In the genomic region with DNA sequence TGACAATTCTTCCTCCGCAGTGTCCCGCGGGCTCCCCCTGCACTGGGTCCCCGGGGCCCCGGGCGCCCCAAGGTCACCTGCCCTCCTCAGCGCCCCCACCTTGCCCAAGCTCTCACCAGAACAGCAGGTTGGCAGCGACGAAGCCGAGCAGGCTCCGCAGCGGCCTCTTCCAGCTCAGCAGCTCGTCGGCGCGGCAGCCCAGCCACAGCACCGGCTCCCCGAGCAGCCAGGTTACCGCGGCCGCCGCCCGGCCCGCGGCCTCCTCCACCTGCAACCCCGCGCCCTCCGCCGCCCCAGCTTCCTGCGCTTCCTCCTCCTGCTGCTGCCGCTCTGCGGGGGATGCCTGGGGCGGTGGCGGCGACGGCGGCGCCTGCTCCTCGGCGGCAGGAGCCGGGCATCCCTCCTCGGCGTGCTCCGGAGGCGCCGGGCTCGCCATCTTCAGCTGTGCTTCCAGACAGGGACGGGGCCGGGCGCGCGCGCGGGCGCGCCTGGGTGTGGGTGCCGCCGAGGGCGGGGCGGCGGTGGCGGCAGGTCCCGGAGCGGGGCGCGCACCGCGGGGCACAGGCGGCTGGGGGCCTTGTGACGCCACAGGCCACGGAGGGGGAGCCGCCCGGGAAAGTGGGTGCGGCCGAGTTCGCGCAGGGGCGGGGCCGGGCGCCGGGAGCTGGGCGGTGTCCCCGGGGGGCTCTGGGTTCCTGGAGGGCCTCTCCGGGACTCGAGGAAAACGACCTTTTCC, we compare ENCODE assay signal across 8 cellular contexts. TPM values are rescaled to one million over a fixed set of nuclear protein-coding genes. Genes with fewer than 3 reads are reported as not detected.
DNase-seq lines count a peak whose midpoint lies in the region; ATAC-seq and TF ChIP-seq lines count a peak whose summit lies in the region.

A gene with protein sequence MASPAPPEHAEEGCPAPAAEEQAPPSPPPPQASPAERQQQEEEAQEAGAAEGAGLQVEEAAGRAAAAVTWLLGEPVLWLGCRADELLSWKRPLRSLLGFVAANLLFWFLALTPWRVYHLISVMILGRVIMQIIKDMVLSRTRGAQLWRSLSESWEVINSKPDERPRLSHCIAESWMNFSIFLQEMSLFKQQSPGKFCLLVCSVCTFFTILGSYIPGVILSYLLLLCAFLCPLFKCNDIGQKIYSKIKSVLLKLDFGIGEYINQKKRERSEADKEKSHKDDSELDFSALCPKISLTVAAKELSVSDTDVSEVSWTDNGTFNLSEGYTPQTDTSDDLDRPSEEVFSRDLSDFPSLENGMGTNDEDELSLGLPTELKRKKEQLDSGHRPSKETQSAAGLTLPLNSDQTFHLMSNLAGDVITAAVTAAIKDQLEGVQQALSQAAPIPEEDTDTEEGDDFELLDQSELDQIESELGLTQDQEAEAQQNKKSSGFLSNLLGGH (minus strand): TSS at position 462 of the 736 bp plus-strand sequence. CDS start 26 bp downstream, at position 436.

- no peaks in the 10 kb centered on the region for H3K27me3 ChIP-seq in psoas muscle (ENCODE audit: insufficient read depth in 3 of 3, low read length in 2 of 3)

- H3K9me3 Mint-ChIP-seq in activated naive CD8-positive, alpha-beta T cell (ENCODE audit: low read depth): no peaks in the 10 kb centered on the region

- H3K4me1 ChIP-seq in psoas muscle: no peaks in the 10 kb centered on the region

- H3K4me1 Mint-ChIP-seq in activated naive CD8-positive, alpha-beta T cell (ENCODE audit: low read depth): peaks cover 53% of the 10 kb centered on the region

- no peaks in the 10 kb centered on the region for H3K27me3 Mint-ChIP-seq in activated naive CD8-positive, alpha-beta T cell

- intact Hi-C loops in left cardiac atrium (cut with DNase I) (no loop called here), psoas muscle (cut with DNase I) (no loop called here)

- WGBS in psoas muscle, 3 donors: 1% methylated on average over 52 to 86 of the region's 86 CpGs

- H3K36me3 Mint-ChIP-seq in activated naive CD8-positive, alpha-beta T cell: no peaks in the 10 kb centered on the region

- H3K36me3 ChIP-seq in SK-N-MC (ENCODE audit: insufficient read depth, low read length) (no peaks in the 10 kb centered on the region), psoas muscle (ENCODE audit: insufficient read depth in 1 of 2, low read depth in 1 of 2) (no peaks in the 10 kb centered on the region)

- H3K4me3 ChIP-seq in SK-N-MC: peak within 1 kb of the TSS; percentile 79
- H3K4me3 ChIP-seq in psoas muscle: peak within 1 kb of the TSS; percentile 86

- ATAC-seq in GM19035 (IDR thresholded peaks at IDR 0.05; ENCODE audit: unreplicated experiment) (peak; percentile 73), HG03432 (IDR thresholded peaks at IDR 0.05; ENCODE audit: unreplicated experiment) (peak; percentile 83), left cardiac atrium (peak; percentile 93 to 95), psoas muscle (peak; percentile 68 to 89 (median 78))

- TF ChIP-seq CTCF in psoas muscle (IDR thresholded peaks at IDR 0.05): no peak

- H3K27ac Mint-ChIP-seq in activated naive CD8-positive, alpha-beta T cell: peak within 1 kb of the TSS; percentile 96

- H3K27ac ChIP-seq in SK-N-MC: no peak within 1 kb of the TSS
- peak within 1 kb of the TSS; percentile 36 for H3K27ac ChIP-seq in psoas muscle

- peak within 1 kb of the TSS; percentile 52 for H3K9ac ChIP-seq in SK-N-MC (ENCODE audit: insufficient read length)

- H3K9me3 ChIP-seq in SK-N-MC (ENCODE audit: low read depth, low read length): no peaks in the 10 kb centered on the region
- H3K9me3 ChIP-seq in psoas muscle: no peaks in the 10 kb centered on the region

- DNase-seq in AG20443 (ENCODE audit: low spot score): peak; percentile 74
- DNase-seq in SK-N-MC (ENCODE audit: low read depth, low spot score): no peak
- peak; percentile 82 for DNase-seq in left cardiac atrium
- peak; percentile 69 to 76 for DNase-seq in psoas muscle
- DNase-seq in ureter (ENCODE audit: low spot score): peak; percentile 64

- peak within 1 kb of the TSS; percentile 97 for H3K4me3 Mint-ChIP-seq in activated naive CD8-positive, alpha-beta T cell

RNA-seq across cellular contexts. Expression of the gene that starts here (rescaled TPM):
- total RNA-seq in left cardiac atrium (100 to 1,000 TPM; 114 to 145 TPM), psoas muscle (100 to 1,000 TPM in 3 of 4 donors, 10 to 100 TPM in 1; 63.2 to 252 (median 187) TPM), ureter (5.9 TPM)
- 100 to 1,000 TPM in 2 of 3 donors, 1 to 10 TPM in 1; 2.1 to 235 (median 191) TPM for polyA plus RNA-seq in psoas muscle
